22 cellular contexts compared by ENCODE assay signal in genomic region chr4:8756816-8757215, GRCh38.
A peak's percentile ranks its signal among the peaks of the same experiment; 100 is the strongest.
DNase-seq lines count a peak whose midpoint lies in the region; ATAC-seq and TF ChIP-seq lines count a peak whose summit lies in the region.
"Had no signal": no experiment of that assay in that cellular context is flagged by ENCODE, and none has a peak within 500 bp of the region (broad histone marks: within the 10 kb centered on the region; RNA-seq: fewer than 3 reads in every experiment).

No MANE protein-coding gene starts in this region.

- H3K4me3 Mint-ChIP-seq in endodermal cell, result no peak overlapping the region
- H3K4me3 Mint-ChIP-seq: CD4-positive, alpha-beta T cell; GM23338; H9; IgD-negative memory B cell had no signal

- TF ChIP-seq CTCF in right atrium auricular region (IDR thresholded peaks at IDR 0.05) (no peak), endodermal cell (conservative IDR thresholded peaks at IDR 0.05) (no peak), upper lobe of right lung (IDR thresholded peaks at IDR 0.05) (no peak)

- H3K4me1 ChIP-seq in right atrium auricular region (no peaks in the 10 kb centered on the region), endodermal cell (ENCODE audit: control insufficient read depth, insufficient read depth, low read length) (no peaks in the 10 kb centered on the region), upper lobe of right lung (no peaks in the 10 kb centered on the region)
- H3K4me1 ChIP-seq: BLaER1, SJSA1 had no signal

- H3K9me3 Mint-ChIP-seq in endodermal cell, result peaks cover 5% of the 10 kb centered on the region
- H3K9me3 Mint-ChIP-seq: CD4-positive, alpha-beta T cell; GM23338 had no signal

- H3K27ac Mint-ChIP-seq in endodermal cell, result no peak overlapping the region
- H3K27ac Mint-ChIP-seq: CD4-positive, alpha-beta T cell; GM23338; H9; IgD-negative memory B cell had no signal

- no peak overlapping the region for H3K4me3 ChIP-seq in right atrium auricular region
- H3K4me3 ChIP-seq in endodermal cell (ENCODE audit: low read length), result no peak overlapping the region
- no peak overlapping the region for H3K4me3 ChIP-seq in upper lobe of right lung
- H3K4me3 ChIP-seq: BLaER1, GM23338, SJSA1 had no signal

- no peak overlapping the region for H3K9ac ChIP-seq in endodermal cell (ENCODE audit: extremely low read depth, low read length, poor library complexity, severe bottlenecking)
- H3K9ac ChIP-seq: BLaER1, KMS-11 had no signal

- peaks cover 7% of the 10 kb centered on the region for H3K27me3 Mint-ChIP-seq in endodermal cell (ENCODE audit: insufficient read depth)
- H3K27me3 Mint-ChIP-seq: CD4-positive, alpha-beta T cell; IgD-negative memory B cell had no signal

- 69 to 70% methylated on average over 4 to 7 of the region's 8 CpGs for WGBS in endodermal cell (ENCODE audit: insufficient coverage in 1 of 2, insufficient read length in 1 of 2), 2 experiments

- DNase-seq in Right ventricle myocardium superior (peak; percentile 21), right atrium auricular region (ENCODE audit: low spot score) (no peak), endodermal cell (peak; percentile 58), sciatic nerve (ENCODE audit: low spot score) (peak; percentile 44), upper lobe of right lung (peak; percentile 27)
- DNase-seq: CD4-positive, alpha-beta T cell; DMS53; H9; MM.1S; NCI-H2029; NCI-H446 treated with DMSO at 0.1 percent for 48 hours; NCI-H526; NCI-H82; NK-92 treated with Interleukin-12 subunit alpha and Interleukin-12 subunit beta, amount 100 ng/mL, for 24 hours; PC-3 had no signal

- no peaks in the 10 kb centered on the region for H3K36me3 Mint-ChIP-seq in endodermal cell (ENCODE audit: low read depth)
- H3K36me3 Mint-ChIP-seq: IgD-negative memory B cell had no signal

- H3K27me3 ChIP-seq in right atrium auricular region (no peaks in the 10 kb centered on the region), endodermal cell (ENCODE audit: control insufficient read depth, insufficient read depth, low read length, poor library complexity, severe bottlenecking) (no peaks in the 10 kb centered on the region), upper lobe of right lung (no peaks in the 10 kb centered on the region)
- H3K27me3 ChIP-seq: BLaER1, SJSA1 had no signal

- H3K9me3 ChIP-seq in right atrium auricular region (no peaks in the 10 kb centered on the region), endodermal cell (ENCODE audit: control insufficient read depth, low read length) (no peaks in the 10 kb centered on the region), upper lobe of right lung (no peaks in the 10 kb centered on the region)
- H3K9me3 ChIP-seq: BLaER1, SJSA1 had no signal

- no peaks in the 10 kb centered on the region for H3K36me3 ChIP-seq in right atrium auricular region
- no peaks in the 10 kb centered on the region for H3K36me3 ChIP-seq in endodermal cell (ENCODE audit: control insufficient read depth, insufficient read depth, low read length)
- H3K36me3 ChIP-seq in upper lobe of right lung, result no peaks in the 10 kb centered on the region
- H3K36me3 ChIP-seq: BLaER1, SJSA1 had no signal

- H3K27ac ChIP-seq in right atrium auricular region (no peak overlapping the region), endodermal cell (ENCODE audit: low read depth, low read length) (no peak overlapping the region), upper lobe of right lung (no peak overlapping the region)
- H3K27ac ChIP-seq: BLaER1, KMS-11, SJSA1 had no signal

- no peaks in the 10 kb centered on the region for H3K4me1 Mint-ChIP-seq in endodermal cell
- H3K4me1 Mint-ChIP-seq: GM23338, IgD-negative memory B cell had no signal

- intact Hi-C loops in Right ventricle myocardium superior (cut with DNase I), result no loop called here
- intact Hi-C loops in sciatic nerve (cut with DNase I), result no loop called here
- intact Hi-C loops in upper lobe of right lung (cut with DNase I), result no loop called here

- no peak for ATAC-seq in Right ventricle myocardium superior (ENCODE audit: poor library complexity)
- no peak for ATAC-seq in sciatic nerve
- no peak for ATAC-seq in upper lobe of right lung
- ATAC-seq in GM21526 (IDR thresholded peaks at IDR 0.05; ENCODE audit: low FRiP score, unreplicated experiment), result no peak
- ATAC-seq in HG02870 (IDR thresholded peaks at IDR 0.05; ENCODE audit: unreplicated experiment), result no peak
- ATAC-seq: GM23338, PC-3 had no signal
